In the genomic region with DNA sequence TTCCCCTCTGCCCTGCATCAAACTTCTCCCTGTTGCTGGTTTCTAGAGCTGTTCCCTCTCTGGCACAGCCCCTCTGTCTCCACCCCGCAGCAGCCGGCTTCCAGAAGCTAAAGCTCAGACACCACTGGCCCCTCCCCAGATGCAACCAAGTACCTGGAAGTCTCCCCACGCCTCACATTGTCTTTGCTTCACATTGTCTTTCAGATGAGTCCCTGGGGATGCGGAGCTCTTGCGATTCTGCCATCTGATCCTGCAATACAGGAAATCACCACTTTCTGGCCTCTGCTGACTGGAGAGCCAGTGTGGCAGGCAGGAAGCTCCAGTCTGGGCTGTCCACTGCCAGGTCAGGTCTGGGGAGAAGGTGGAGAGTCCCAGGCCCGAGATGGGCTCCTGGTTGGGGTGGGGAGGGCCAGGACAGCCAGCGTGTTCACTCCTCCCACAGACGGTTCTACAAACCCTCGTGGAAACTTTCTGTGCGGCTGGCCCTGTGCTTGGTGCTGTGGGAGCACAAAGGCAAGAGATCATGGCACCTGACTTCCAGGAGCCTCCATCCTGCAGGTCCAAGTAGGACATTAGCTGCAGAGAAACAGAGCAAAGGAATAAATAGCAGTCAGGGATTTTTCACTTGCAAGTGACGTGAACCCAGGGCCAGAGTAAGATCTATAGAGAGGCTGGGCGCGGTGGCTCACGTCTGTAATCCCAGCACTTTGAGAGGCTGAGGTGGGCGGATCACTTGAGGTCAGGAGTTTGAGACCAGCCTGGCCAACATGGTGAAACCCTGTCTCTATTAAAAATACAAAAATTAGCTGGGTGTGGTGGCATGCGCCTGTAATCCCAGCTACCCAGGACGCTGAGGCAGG, we compare ENCODE assay signal across 1 cellular context.
TF ChIP-seq lines count a peak whose summit lies in the region.

No MANE protein-coding gene starts in this region.

TF ChIP-seq in WTC11, 78 proteins besides CTCF, POLR2A, EP300 and RAD21 (continued from another document):
- 0 out of 2 replicates have a peak, but pooled peaks have one; percentile 57 for TF ChIP-seq ZNF512 (CRISPR knock-in tag; IDR thresholded peaks at IDR 0.05; ENCODE audit: borderline replicate concordance)
- TF ChIP-seq, protein P1, sequence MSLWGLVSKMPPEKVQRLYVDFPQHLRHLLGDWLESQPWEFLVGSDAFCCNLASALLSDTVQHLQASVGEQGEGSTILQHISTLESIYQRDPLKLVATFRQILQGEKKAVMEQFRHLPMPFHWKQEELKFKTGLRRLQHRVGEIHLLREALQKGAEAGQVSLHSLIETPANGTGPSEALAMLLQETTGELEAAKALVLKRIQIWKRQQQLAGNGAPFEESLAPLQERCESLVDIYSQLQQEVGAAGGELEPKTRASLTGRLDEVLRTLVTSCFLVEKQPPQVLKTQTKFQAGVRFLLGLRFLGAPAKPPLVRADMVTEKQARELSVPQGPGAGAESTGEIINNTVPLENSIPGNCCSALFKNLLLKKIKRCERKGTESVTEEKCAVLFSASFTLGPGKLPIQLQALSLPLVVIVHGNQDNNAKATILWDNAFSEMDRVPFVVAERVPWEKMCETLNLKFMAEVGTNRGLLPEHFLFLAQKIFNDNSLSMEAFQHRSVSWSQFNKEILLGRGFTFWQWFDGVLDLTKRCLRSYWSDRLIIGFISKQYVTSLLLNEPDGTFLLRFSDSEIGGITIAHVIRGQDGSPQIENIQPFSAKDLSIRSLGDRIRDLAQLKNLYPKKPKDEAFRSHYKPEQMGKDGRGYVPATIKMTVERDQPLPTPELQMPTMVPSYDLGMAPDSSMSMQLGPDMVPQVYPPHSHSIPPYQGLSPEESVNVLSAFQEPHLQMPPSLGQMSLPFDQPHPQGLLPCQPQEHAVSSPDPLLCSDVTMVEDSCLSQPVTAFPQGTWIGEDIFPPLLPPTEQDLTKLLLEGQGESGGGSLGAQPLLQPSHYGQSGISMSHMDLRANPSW (CRISPR knock-in tag; conservative IDR thresholded peaks at IDR 0.05; ENCODE audit: low read depth): no peak
